Comparison of ENCODE assay signal across 9 cellular contexts in the genomic region with DNA sequence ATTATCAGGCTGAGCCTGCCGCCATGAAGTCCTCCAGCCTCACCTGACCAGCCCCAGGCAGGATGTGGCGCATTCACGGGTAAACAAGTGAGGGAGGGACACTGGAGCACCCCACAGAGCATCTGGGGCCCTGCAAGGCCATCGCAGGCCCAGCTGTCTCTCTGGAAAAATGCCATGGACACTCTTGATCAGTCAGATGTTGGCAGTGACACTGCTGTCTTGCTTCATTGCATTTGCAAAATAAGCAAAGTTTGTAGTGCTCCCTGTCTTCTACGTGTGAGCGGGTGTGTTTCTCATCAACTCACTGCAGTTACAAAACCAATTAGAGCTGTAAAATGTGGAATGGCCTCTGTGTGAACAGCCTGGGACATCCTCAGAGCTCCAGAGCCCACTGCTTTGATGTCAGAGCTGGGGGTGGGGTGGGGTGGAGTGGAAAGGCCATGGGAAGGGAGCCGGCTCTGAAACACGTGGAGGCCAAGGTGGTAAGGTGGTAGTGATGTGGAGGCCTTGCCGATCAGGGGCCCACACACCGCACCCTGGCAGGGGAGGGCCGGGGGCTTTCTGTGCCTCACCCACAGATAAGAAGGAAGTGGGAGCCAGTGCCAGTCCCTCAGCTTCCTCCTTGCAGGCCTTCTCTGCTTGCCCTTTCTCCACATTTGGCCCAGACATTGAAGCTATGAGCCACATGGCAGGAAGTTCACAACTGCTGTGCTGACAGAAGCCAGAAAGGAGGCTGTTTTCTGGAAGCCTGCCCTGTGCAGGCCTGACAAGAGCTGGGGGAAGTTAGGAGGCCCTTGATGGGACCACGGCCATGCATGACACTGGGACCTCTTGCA.
DNase-seq lines count a peak whose midpoint lies in the region; ATAC-seq, FAIRE-seq and TF ChIP-seq lines count a peak whose summit lies in the region.
"Had no signal": no experiment of that assay in that cellular context is flagged by ENCODE, and none has a peak within 500 bp of the region (broad histone marks: within the 10 kb centered on the region; RNA-seq: fewer than 3 reads in every experiment).

No MANE protein-coding gene starts in this region.

- peak; percentile 42; the same call in 2 of the 3 replicates for ATAC-seq in K562
- ATAC-seq in lung (ENCODE audit: insufficient read depth, low FRiP score) = peak; percentile 51
- ATAC-seq in GM18909 (IDR thresholded peaks at IDR 0.05; ENCODE audit: poor library complexity, unreplicated experiment) = no peak

- FAIRE-seq in K562 (lab: Jason Lieb, UNC) = no peak
- FAIRE-seq: A204.1 had no signal

- no peak overlapping the region for H3K9ac ChIP-seq in K562 (ENCODE audit: insufficient read depth in 1 of 2, low read depth in 2 of 2, low read length in 2 of 2)

- H3K9me3 ChIP-seq in K562 (replicated peaks; ENCODE audit: control insufficient read depth, insufficient read depth, low read depth, low read length) = no peaks in the 10 kb centered on the region
- no peaks in the 10 kb centered on the region for H3K9me3 ChIP-seq in lung (ENCODE audit: control insufficient read depth in 2 of 2, insufficient read depth in 1 of 2, low read length in 1 of 2)

- H3K9me1 ChIP-seq in K562 (ENCODE audit: control insufficient read depth, insufficient read depth, low read length) = no peaks in the 10 kb centered on the region

- no peak overlapping the region for H2AFZ ChIP-seq in K562 (ENCODE audit: low read depth, low read length)

- DNase-seq in NCI-H2107 treated with DMSO at 0.1 percent for 48 hours (lab: John Stamatoyannopoulos, UW; ENCODE audit: unreplicated experiment) = peak; percentile 48
- no peak for DNase-seq in NCI-H2107 (lab: John Stamatoyannopoulos, UW)
- DNase-seq in K562 (ENCODE audit: extremely low read depth in 1 of 4, low spot score in 3 of 4) = no peak
- peak; percentile 65 for DNase-seq in lung (ENCODE audit: low spot score)
- peak; percentile 73 for DNase-seq in ureter (ENCODE audit: low spot score)
- no peak for DNase-seq in iPS-NIHi7 (ENCODE audit: extremely low spot score)
- DNase-seq in T-helper 1 cell = no peak

- no TSS peak for BruUV-seq in K562 (replicated peaks; lab: Mats Ljungman, UMichigan)

- 7% methylated on average over 12 of the region's 12 CpGs for WGBS in K562 (ENCODE audit: insufficient coverage, low coverage, missing lambda C conversion rate)
- WGBS in lung, 2 donors = 31 to 50% methylated on average over 12 of the region's 12 CpGs

- no peak overlapping the region for H3K27ac ChIP-seq in K562 (ENCODE audit: extremely low read depth, low read depth, low read length)
- H3K27ac ChIP-seq in lung (ENCODE audit: low read depth in 1 of 2, low read length in 1 of 2) = peak overlapping the region in 1 of 2 donors; percentile 70

- H3K4me2 ChIP-seq in K562 (ENCODE audit: insufficient read depth, low read length) = no peak overlapping the region

- CTCF ChIA-PET in K562 (lab: Yijun Ruan, JAX; ENCODE audit: low intra/inter-chr PET ratio) = no interaction called here

- H3K27me3 ChIP-seq in K562 (ENCODE audit: control insufficient read depth in 2 of 2, insufficient read depth in 2 of 2, low read length in 2 of 2) = peaks cover 42 to 55% of the 10 kb centered on the region in 2 experiments
- H3K27me3 ChIP-seq in lung (ENCODE audit: control insufficient read depth, insufficient read depth) = no peaks in the 10 kb centered on the region

- H3K79me2 ChIP-seq in K562 (ENCODE audit: control insufficient read depth, insufficient read depth, low read length) = no peaks in the 10 kb centered on the region

- TF ChIP-seq POLR2A in K562 (conservative IDR thresholded peaks at IDR 0.05) = no peak

- in situ Hi-C loops in K562 (cut with MboI) = no loop called here

- POLR2A ChIA-PET in K562 (lab: Yijun Ruan, JAX) = interaction anchor here (1.1 to 1.4 kb wide), 3 partner anchors 11 to 42 kb away, joined by 3 to 4 read pairs (median 3); no protein-coding TSS in a partner anchor

- TF ChIP-seq RAD21 in K562 (CRISPR knock-in tag; conservative IDR thresholded peaks at IDR 0.05 in 1 of 2, IDR thresholded peaks at IDR 0.05 in 1 of 2) = no peak

- H3K4me1 ChIP-seq in K562 (replicated peaks in 1 of 2; ENCODE audit: control insufficient read depth in 2 of 2, insufficient read depth in 2 of 2, low read length in 2 of 2) (peaks cover 0 to 3% of the 10 kb centered on the region in 2 experiments; a peak in 1 of 5 replicates), lung (ENCODE audit: control insufficient read depth in 2 of 2, insufficient read depth in 2 of 2, low read length in 2 of 2) (peaks cover 0 to 13% of the 10 kb centered on the region in 2 donors)

- intact Hi-C loops in K562 (cut with micrococcal nuclease) = no loop called here

- no peaks in the 10 kb centered on the region for H3K36me3 ChIP-seq in K562 (ENCODE audit: control insufficient read depth, insufficient read depth, low read length)
- no peaks in the 10 kb centered on the region for H3K36me3 ChIP-seq in lung (ENCODE audit: control insufficient read depth in 2 of 2, insufficient read depth in 2 of 2, low read length in 2 of 2)

- TF ChIP-seq CTCF in K562 (IDR thresholded peaks at IDR 0.05 in 2 of 3, conservative IDR thresholded peaks at IDR 0.05 in 1 of 3; ENCODE audit: insufficient read depth in 2 of 3, low read depth in 1 of 3, low read length in 3 of 3) (no peak), lung (IDR thresholded peaks at IDR 0.05; ENCODE audit: control extremely low read depth, extremely low read depth) (no peak)

- TF ChIP-seq EP300 in K562 (IDR thresholded peaks at IDR 0.05; ENCODE audit: low read length) = no peak

- H3K4me3 ChIP-seq in K562 (no peak overlapping the region), lung (no peak overlapping the region)

- H4K20me1 ChIP-seq in K562 (replicated peaks; ENCODE audit: control insufficient read depth, insufficient read depth, low read length) = no peaks in the 10 kb centered on the region

TF ChIP-seq in K562, 482 proteins besides CTCF, POLR2A, EP300 and RAD21:
- no peak for TF ChIP-seq ADNP (tag; IDR thresholded peaks at IDR 0.05)

Comparison
In these comparisons a context has a peak if more than half of its experiments do, and no peak if none do; other contexts are left out.
1. DNase-seq: peak in NCI-H2107 treated with DMSO at 0.1 percent for 48 hours (single experiment), lung (single experiment) and ureter (single experiment); none in NCI-H2107 (single experiment), K562 (0 of 4), iPS-NIHi7 (single experiment) and T-helper 1 cell (0 of 5).